ENCODE assay signal across 21 cellular contexts in genomic region chr5:11656940-11657339, GRCh38.
A peak's percentile ranks its signal among the peaks of the same experiment; 100 is the strongest.
DNase-seq lines count a peak whose midpoint lies in the region; ATAC-seq and TF ChIP-seq lines count a peak whose summit lies in the region.
"Had no signal": no experiment of that assay in that cellular context is flagged by ENCODE, and none has a peak within 500 bp of the region (broad histone marks: within the 10 kb centered on the region; RNA-seq: fewer than 3 reads in every experiment).

No MANE protein-coding gene starts in this region.

- peak overlapping the region; percentile 63 for H2AFZ ChIP-seq in Loucy (ENCODE audit: low read length)

- H3K9ac ChIP-seq in Loucy (ENCODE audit: low read depth, low read length, poor library complexity, severe bottlenecking), result no peak overlapping the region
- H3K9ac ChIP-seq: BLaER1 had no signal

- H3K4me1 ChIP-seq in Loucy (ENCODE audit: insufficient read depth, low read length, poor library complexity, severe bottlenecking), result peaks cover 26% of the 10 kb centered on the region
- H3K4me1 ChIP-seq: A549, BE2C, BLaER1 had no signal

- ATAC-seq in Right ventricle myocardium inferior, result no peak
- ATAC-seq: A549 had no signal

- in situ Hi-C loops in G401 (cut with HindIII; ENCODE audit: low sequenced_read_pairs), result no loop called here

- no peak overlapping the region for H3K4me3 ChIP-seq in Loucy (ENCODE audit: low read length, poor library complexity, severe bottlenecking)
- H3K4me3 ChIP-seq: A549, BLaER1 had no signal

- no peaks in the 10 kb centered on the region; the same call in 1 of the 2 replicates for H3K9me3 ChIP-seq in Loucy (ENCODE audit: insufficient read depth, low read depth, low read length)
- H3K9me3 ChIP-seq: A549, BE2C, BLaER1 had no signal

- no peaks in the 10 kb centered on the region for H3K27me3 ChIP-seq in Loucy (ENCODE audit: insufficient read depth, low read length, poor library complexity, severe bottlenecking)
- H3K27me3 ChIP-seq: BE2C, BLaER1 had no signal

- H3K9me2 ChIP-seq in Loucy (replicated peaks; ENCODE audit: low read depth, low read length), result no peaks in the 10 kb centered on the region

- intact Hi-C loops in Right ventricle myocardium inferior (cut with DNase I), result no loop called here

- no peaks in the 10 kb centered on the region for H4K20me1 ChIP-seq in Loucy (ENCODE audit: insufficient read depth, low read length, poor library complexity, severe bottlenecking)
- H4K20me1 ChIP-seq: BLaER1 had no signal

- no peaks in the 10 kb centered on the region for H3K36me3 ChIP-seq in Loucy (ENCODE audit: insufficient read depth, low read length)
- H3K36me3 ChIP-seq: BE2C, BLaER1 had no signal

- no peaks in the 10 kb centered on the region for H3F3A ChIP-seq in Loucy (ENCODE audit: low read depth)

- DNase-seq in G401 (ENCODE audit: low spot score) (peak; percentile 47), cerebellar cortex (ENCODE audit: low spot score) (peak; percentile 26), Right ventricle myocardium inferior (ENCODE audit: missing footprints) (no peak), AG08395 (ENCODE audit: low spot score) (no peak), NK-92 (lab: John Stamatoyannopoulos, UW; ENCODE audit: unreplicated experiment) (no peak)
- DNase-seq: BE2C; C1 segment of cervical spinal cord; CD4-positive, alpha-beta memory T cell; CD4-positive, CD25-positive, alpha-beta regulatory T cell; CD8-positive, alpha-beta memory T cell; COR-L47; DMS 273 treated with DMSO at 0.1 percent for 48 hours; DMS153; DMS53; DMS79; DND-41; EL; GF-D8 had no signal

- TF ChIP-seq CTCF in Loucy (conservative IDR thresholded peaks at IDR 0.05; ENCODE audit: low read length), result no peak

- H3K4me2 ChIP-seq in Loucy (ENCODE audit: low read depth, low read length, poor library complexity, severe bottlenecking), result no peak overlapping the region
- H3K4me2 ChIP-seq: A549, BLaER1 had no signal

- H3K79me2 ChIP-seq in Loucy (ENCODE audit: insufficient read depth, low read length), result no peaks in the 10 kb centered on the region

Comparison
In these comparisons a context has a peak if more than half of its experiments do, and no peak if none do; other contexts are left out.
1. DNase-seq: peak in G401 (single experiment) and cerebellar cortex (single experiment); none in Right ventricle myocardium inferior (single experiment), AG08395 (single experiment) and NK-92 (single experiment).